In genomic region chr7:66994051-66994450, GRCh38 we compare ENCODE assay signal across 8 cellular contexts. TPM values are rescaled to one million over a fixed set of nuclear protein-coding genes. Genes with fewer than 3 reads are reported as not detected.
A peak's percentile ranks its signal among the peaks of the same experiment; 100 is the strongest.
DNase-seq lines count a peak whose midpoint lies in the region; ATAC-seq and TF ChIP-seq lines count a peak whose summit lies in the region.
"Not testable (repeated sequence)": the region's sequence is repeated elsewhere in the genome, so short reads cannot be mapped to it uniquely, and the experiment has no call there.

No MANE protein-coding gene starts in this region.

- TF ChIP-seq CTCF in breast epithelium (IDR thresholded peaks at IDR 0.05); fibroblast of the aortic adventitia (IDR thresholded peaks at IDR 0.05; ENCODE audit: insufficient read depth, low read length): not testable (repeated sequence)

- H3K9me3 Mint-ChIP-seq in activated CD8-positive, alpha-beta T cell treated with anti-CD3 and anti-CD28 coated beads, Interleukin-2, amount 10 ng/mL, durations not matched to agents 7 days and 5 days (ENCODE audit: insufficient read depth), result not testable (repeated sequence)

- H3K27ac ChIP-seq in breast epithelium (peak overlapping the region; percentile 98 to 99), muscle layer of duodenum (ENCODE audit: low read length) (peak overlapping the region; percentile 90), aorta (ENCODE audit: low read depth in 1 of 2, low read length in 2 of 2) (peak overlapping the region in 1 of 2 donors; percentile 71)

- not testable (repeated sequence) for H3K9me3 ChIP-seq in NT2/D1 (ENCODE audit: insufficient read depth, low read length); breast epithelium; muscle layer of duodenum (ENCODE audit: control insufficient read depth in 1 of 2, low read length in 2 of 2); aorta (ENCODE audit: control insufficient read depth, low read length)

- H3K4me3 Mint-ChIP-seq in activated CD8-positive, alpha-beta T cell treated with anti-CD3 and anti-CD28 coated beads, Interleukin-2, amount 10 ng/mL, durations not matched to agents 7 days and 5 days, result peak overlapping the region; percentile 99

- peaks cover 31% of the 10 kb centered on the region for H3K36me3 Mint-ChIP-seq in activated CD8-positive, alpha-beta T cell treated with anti-CD3 and anti-CD28 coated beads, Interleukin-2, amount 10 ng/mL, durations not matched to agents 7 days and 5 days (ENCODE audit: low read depth)

- not testable (repeated sequence) for DNase-seq in NT2/D1 (ENCODE audit: low read depth, low spot score); activated CD8-positive, alpha-beta T cell treated with anti-CD3 and anti-CD28 coated beads, Interleukin-2, amount 10 ng/mL, durations not matched to agents 7 days and 5 days; breast epithelium (ENCODE audit: low spot score in 2 of 2); fibroblast of the aortic adventitia (ENCODE audit: low read depth); skeletal muscle cell (ENCODE audit: low read depth); aorta

- CTCF ChIA-PET in activated CD8-positive, alpha-beta T cell treated with anti-CD3 and anti-CD28 coated beads, Interleukin-2, amount 10 ng/mL, durations not matched to agents 7 days and 5 days (lab: Charles Lee), result not testable (repeated sequence)

- peaks cover 36% of the 10 kb centered on the region for H3K4me1 Mint-ChIP-seq in activated CD8-positive, alpha-beta T cell treated with anti-CD3 and anti-CD28 coated beads, Interleukin-2, amount 10 ng/mL, durations not matched to agents 7 days and 5 days (ENCODE audit: low read depth)

- H3K27ac Mint-ChIP-seq in activated CD8-positive, alpha-beta T cell treated with anti-CD3 and anti-CD28 coated beads, Interleukin-2, amount 10 ng/mL, durations not matched to agents 7 days and 5 days, result peak overlapping the region; percentile 96

- H3K27me3 ChIP-seq in NT2/D1 (ENCODE audit: insufficient read depth, insufficient read length); breast epithelium; muscle layer of duodenum (ENCODE audit: low read depth, low read length); aorta (ENCODE audit: control insufficient read depth in 1 of 2, insufficient read depth in 2 of 2, low read length in 1 of 2): not testable (repeated sequence)

- not testable (repeated sequence) for TF ChIP-seq POLR2A in breast epithelium (IDR thresholded peaks at IDR 0.05)

- H3K9ac ChIP-seq in NT2/D1 (ENCODE audit: insufficient read length, low read depth), result not testable (repeated sequence)

- intact Hi-C loops in breast epithelium (cut with DNase I; ENCODE audit: low total_unique reads), result not testable (repeated sequence)
- intact Hi-C loops in aorta (cut with DNase I), result loop anchor here in 1 of 2 donors (10.0 kb wide), 2 partner anchors 339 to 399 kb away; no protein-coding TSS in a partner anchor

- 29 to 37% methylated on average over 5 of the region's 5 CpGs for WGBS in aorta, 2 donors

- H3K27me3 Mint-ChIP-seq in activated CD8-positive, alpha-beta T cell treated with anti-CD3 and anti-CD28 coated beads, Interleukin-2, amount 10 ng/mL, durations not matched to agents 7 days and 5 days (ENCODE audit: low read depth), result not testable (repeated sequence)

- peaks cover 31% of the 10 kb centered on the region for H3K36me3 ChIP-seq in NT2/D1 (ENCODE audit: insufficient read depth, insufficient read length, low read length)
- not testable (repeated sequence) for H3K36me3 ChIP-seq in breast epithelium; aorta (ENCODE audit: control insufficient read depth in 1 of 2, insufficient read depth in 2 of 2, low read length in 1 of 2)
- peaks cover 5 to 20% of the 10 kb centered on the region in 2 donors for H3K36me3 ChIP-seq in muscle layer of duodenum (ENCODE audit: control insufficient read depth in 1 of 2, insufficient read depth in 2 of 2, low read length in 2 of 2)

- not testable (repeated sequence) for H3K4me1 ChIP-seq in NT2/D1 (ENCODE audit: insufficient read depth, insufficient read length); breast epithelium; aorta (ENCODE audit: control insufficient read depth in 1 of 2, insufficient read depth in 2 of 2, low read length in 2 of 2)
- peaks cover 0 to 16% of the 10 kb centered on the region in 2 donors for H3K4me1 ChIP-seq in muscle layer of duodenum (ENCODE audit: control insufficient read depth in 1 of 2, insufficient read depth in 2 of 2, low read length in 2 of 2)

- not testable (repeated sequence) for ATAC-seq in activated CD8-positive, alpha-beta T cell treated with anti-CD3 and anti-CD28 coated beads, Interleukin-2, amount 10 ng/mL, durations not matched to agents 7 days and 5 days; aorta (ENCODE audit: low FRiP score)

- POLR2A ChIA-PET in activated CD8-positive, alpha-beta T cell treated with anti-CD3 and anti-CD28 coated beads, Interleukin-2, amount 10 ng/mL, durations not matched to agents 7 days and 5 days (lab: Charles Lee), result interaction anchor here (1.9 kb wide), 1 partner anchor 149 kb away, joined by 13 read pairs; no protein-coding TSS in a partner anchor

- H3K4me3 ChIP-seq in GM08714 (ENCODE audit: low read length) (peak overlapping the region; percentile 69; the same call in 1 of the 2 replicates), NT2/D1 (ENCODE audit: insufficient read length, low read depth) (peak overlapping the region; percentile 83), breast epithelium (peak overlapping the region; percentile 63 to 83 (median 78)), fibroblast of the aortic adventitia (ENCODE audit: low read depth, low read length) (peak overlapping the region; percentile 72), muscle layer of duodenum (ENCODE audit: low read depth in 1 of 2, low read length in 2 of 2) (peak overlapping the region; percentile 63 to 79), skeletal muscle cell (ENCODE audit: low read depth, low read length) (peak overlapping the region; percentile 58), aorta (ENCODE audit: low read length in 2 of 2) (peak overlapping the region; percentile 47 to 75)

RNA-seq across cellular contexts. Expression of gene SBDS, which starts 1.3 kb away (rescaled TPM):
- 10 to 100 TPM; 40.1 to 40.8 TPM for total RNA-seq in activated CD8-positive, alpha-beta T cell treated with anti-CD3 and anti-CD28 coated beads, Interleukin-2, amount 10 ng/mL, durations not matched to agents 7 days and 5 days
- total RNA-seq in breast epithelium (100 to 1,000 TPM; 116 to 183 (median 124) TPM), fibroblast of the aortic adventitia (ENCODE audit: low replicate concordance) (51.9 and 94.1 TPM in 2 replicates), aorta (100 to 1,000 TPM; 138 to 242 TPM)
- 100 to 1,000 TPM; 263 to 283 TPM for polyA plus RNA-seq in aorta

RNA-seq across cellular contexts. Expression of gene TYW1, which starts 2.6 kb away (rescaled TPM):
- total RNA-seq in activated CD8-positive, alpha-beta T cell treated with anti-CD3 and anti-CD28 coated beads, Interleukin-2, amount 10 ng/mL, durations not matched to agents 7 days and 5 days, result 10 to 100 TPM; 16.1 to 17.8 TPM
- total RNA-seq in breast epithelium (10 to 100 TPM; 16.0 to 26.2 (median 23.6) TPM), fibroblast of the aortic adventitia (ENCODE audit: low replicate concordance) (15.0 and 26.5 TPM in 2 replicates), aorta (10 to 100 TPM; 11.1 to 15.9 TPM)
- polyA plus RNA-seq in aorta, result 1 to 10 TPM; 3.9 to 8.9 TPM
